In genomic region chr3:135690664-135691063, GRCh38 we compare ENCODE assay signal across 21 cellular contexts.
"Had no signal": no experiment of that assay in that cellular context is flagged by ENCODE, and none has a peak within 500 bp of the region (broad histone marks: within the 10 kb centered on the region; RNA-seq: fewer than 3 reads in every experiment).

No MANE protein-coding gene starts in this region.

- H3K9ac ChIP-seq: KMS-11 had no signal

- DNase-seq: Kasumi-1, MM.1S, NCI-H1092 treated with DMSO at 0.1 percent for 48 hours, NCI-H1436, NCI-H187, NCI-H2029, NCI-H2081 treated with DMSO at 0.1 percent for 48 hours, NCI-H2171, NCI-H226, NCI-H446, NCI-H510A treated with DMSO at 0.1 percent for 48 hours, NCI-H526, Right ventricle myocardium superior, RPMI8226, SIG-M5 had no signal

- H3K4me3 Mint-ChIP-seq: IgD-negative memory B cell had no signal

- H3K27ac Mint-ChIP-seq: IgD-negative memory B cell had no signal

- H3K36me3 ChIP-seq: SJSA1 had no signal

- H3K4me3 ChIP-seq: K562, SJSA1, SK-N-MC had no signal

- H3K4me1 Mint-ChIP-seq: IgD-negative memory B cell had no signal

- H3K27me3 Mint-ChIP-seq: IgD-negative memory B cell had no signal

- H3K27ac ChIP-seq: HL-60, KMS-11, SJSA1, SK-N-MC had no signal

- H3K27me3 ChIP-seq: SJSA1 had no signal

- ATAC-seq: K562 had no signal

- H3K4me1 ChIP-seq: SJSA1 had no signal

- H3K4me2 ChIP-seq: KMS-11 had no signal

- H3K36me3 Mint-ChIP-seq: IgD-negative memory B cell had no signal

- H3K9me3 ChIP-seq: SJSA1 had no signal
